Comparison of ENCODE assay signal across 8 cellular contexts in genomic region chrX:120603707-120604358, GRCh38. TPM values are rescaled to one million over a fixed set of nuclear protein-coding genes. Genes with fewer than 3 reads are reported as not detected.
A peak's percentile ranks its signal among the peaks of the same experiment; 100 is the strongest.
DNase-seq lines count a peak whose midpoint lies in the region; ATAC-seq lines count a peak whose summit lies in the region.

Gene MCTS1, plus strand, starts transcription at chrX:120604101. Its CDS starts 136 bp downstream, at chrX:120604237.

- DNase-seq in AG20443 (ENCODE audit: low spot score) (peak; percentile 79), NCI-H460 (ENCODE audit: extremely low read depth, low read depth) (peak; percentile 95), kidney glomerular epithelial cell (lab: John Stamatoyannopoulos, UW) (peak; percentile 93)
- peak; percentile 31 to 58 for DNase-seq in activated CD4-positive, alpha-beta T cell treated with anti-CD3 and anti-CD28 coated beads for 24 hours (ENCODE audit: low read depth in 2 of 2)
- DNase-seq in stimulated activated CD4-positive, alpha-beta T cell treated with anti-CD3 and anti-CD28 coated beads, Interleukin-1b, Interleukin-23, amount 100 ng/mL, for 1 hour (ENCODE audit: low read depth in 2 of 2): peak; percentile 29 to 30

- H3K27ac ChIP-seq in cingulate gyrus (ENCODE audit: low read depth, low read length): peak within 1 kb of the TSS; percentile 4

- ATAC-seq in GM19035 (IDR thresholded peaks at IDR 0.05; ENCODE audit: unreplicated experiment) (peak; percentile 83), HG03354 (IDR thresholded peaks at IDR 0.05; ENCODE audit: poor library complexity, severe bottlenecking, unreplicated experiment) (peak; percentile 93)

RNA-seq across cellular contexts. Expression of gene MCTS1, which starts in this region (rescaled TPM):
- total RNA-seq in NCI-H460 (2014; rRNA removed; shearing (Covaris generic)): 72.5 and 72.9 TPM in 2 replicates
- 60.5 and 62.5 TPM in 2 replicates for polyA plus RNA-seq in NCI-H460 (2014; cell fraction: nucleus; rRNA removed)

Comparison
In these comparisons a context has a peak if more than half of its experiments do, and no peak if none do; other contexts are left out.
1. Peak in every context shown above with its lines: DNase-seq, ATAC-seq and H3K27ac ChIP-seq.
2. DNase-seq: peak in every context shown above with its lines; median percentile 95 in NCI-H460; 93 in kidney glomerular epithelial cell; 79 in AG20443; 44 in activated CD4-positive, alpha-beta T cell treated with anti-CD3 and anti-CD28 coated beads for 24 hours; 30 in stimulated activated CD4-positive, alpha-beta T cell treated with anti-CD3 and anti-CD28 coated beads, Interleukin-1b, Interleukin-23, amount 100 ng/mL, for 1 hour.